34 cellular contexts compared by ENCODE assay signal in the genomic region with DNA sequence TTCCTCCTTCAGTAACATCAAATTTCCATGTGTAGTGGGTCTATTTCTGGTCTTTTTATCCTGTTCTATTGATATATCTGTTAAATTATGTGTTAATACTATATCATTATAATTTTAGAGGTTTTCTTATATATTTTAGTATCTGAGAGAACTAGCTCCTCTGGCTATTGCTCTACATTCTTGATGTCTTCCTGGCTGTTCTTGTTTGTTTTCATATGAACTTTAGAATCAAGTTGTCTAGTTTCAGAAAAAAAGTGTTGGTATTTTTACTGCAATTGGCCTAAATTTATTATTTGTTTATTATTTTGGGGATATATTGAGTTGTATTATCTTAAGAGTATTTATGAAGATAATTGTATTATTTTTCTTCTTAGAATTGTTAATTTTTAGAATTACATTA.
"Had no signal": no experiment of that assay in that cellular context is flagged by ENCODE, and none has a peak within 500 bp of the region (broad histone marks: within the 10 kb centered on the region; RNA-seq: fewer than 3 reads in every experiment).

No MANE protein-coding gene starts in this region.

- H3K9me3 ChIP-seq: adrenal gland, body of pancreas had no signal

- FAIRE-seq: astrocyte, bronchial epithelial cell had no signal

- DNase-seq: activated effector memory CD4-positive, alpha-beta T cell treated with anti-CD3 and anti-CD28 coated beads, Interleukin-2, amount 50 U/mL, for 16 hours; activated effector memory CD4-positive, alpha-beta T cell treated with Interleukin-2 at 50 U/mL for 16 hours; activated gamma-delta T cell; activated gamma-delta T cell treated with Interleukin-2 at 50 U/mL for 16 hours; activated naive CD4-positive, alpha-beta T cell; activated naive CD4-positive, alpha-beta T cell treated with anti-CD3 and anti-CD28 coated beads for 36 hours; activated naive CD4-positive, alpha-beta T cell treated with anti-CD3 and anti-CD28 coated beads, Interleukin-2, amount 10 ng/mL, durations not matched to agents 7 days and 5 days; activated naive CD4-positive, alpha-beta T cell treated with anti-CD3 and anti-CD28 coated beads, Interleukin-2, amount 50 U/mL, for 16 hours; activated naive CD4-positive, alpha-beta T cell treated with Interleukin-2 at 50 U/mL for 16 hours; activated naive CD8-positive, alpha-beta T cell treated with anti-CD3 and anti-CD28 coated beads for 36 hours; activated naive CD8-positive, alpha-beta T cell treated with anti-CD3 and anti-CD28 coated beads, Interleukin-2, amount 10 ng/mL, durations not matched to agents 7 days and 5 days; activated naive CD8-positive, alpha-beta T cell treated with anti-CD3 and anti-CD28 coated beads, Interleukin-2, amount 50 U/mL, for 24 hours; activated T-cell treated with anti-CD3 and anti-CD28 coated beads, Interleukin-2, amount 50 U/mL, for 1 hour; activated T-cell treated with anti-CD3 and anti-CD28 coated beads, Interleukin-2, amount 50 U/mL, for 24 hours; activated T-cell treated with anti-CD3 and anti-CD28 coated beads, Interleukin-2, amount 50 U/mL, for 4 hours; activated T-cell treated with anti-CD3 and anti-CD28 coated beads, Interleukin-2, amount 50 U/mL, for 48 hours; activated T-cell treated with anti-CD3 and anti-CD28 coated beads, Interleukin-2, amount 50 U/mL, for 72 hours; adrenal gland; amniotic stem cell; amygdala; anterior cingulate cortex; aorta; body of pancreas; brain microvascular endothelial cell; caudate nucleus; central memory CD4-positive, alpha-beta T cell; cerebellar nuclear complex had no signal

- ATAC-seq: activated naive CD4-positive, alpha-beta T cell treated with anti-CD3 and anti-CD28 coated beads, Interleukin-2, amount 50 U/mL, for 72 hours; activated naive CD8-positive, alpha-beta T cell treated with anti-CD3 and anti-CD28 coated beads, Interleukin-2, amount 50 U/mL, for 24 hours; activated T-cell treated with anti-CD3 and anti-CD28 coated beads, Interleukin-2, amount 50 U/mL, for 4 hours; activated T-cell treated with anti-CD3 and anti-CD28 coated beads, Interleukin-2, amount 50 U/mL, for 72 hours; activated T-helper 17 cell treated with anti-CD3 and anti-CD28 coated beads, Interleukin-2, amount 50 U/mL, for 72 hours; body of pancreas had no signal

- H3K4me3 ChIP-seq: adrenal gland, ascending aorta, body of pancreas, breast epithelium, cardiac muscle cell had no signal

- H3K4me1 ChIP-seq: adrenal gland, ascending aorta, body of pancreas, breast epithelium had no signal

- H3K27ac ChIP-seq: adrenal gland, ascending aorta, body of pancreas, brain microvascular endothelial cell, breast epithelium, cardiac muscle cell had no signal

- H3K36me3 ChIP-seq: adrenal gland, ascending aorta, brain microvascular endothelial cell, breast epithelium, cardiac muscle cell had no signal
